15 cellular contexts compared by ENCODE assay signal in the genomic region with DNA sequence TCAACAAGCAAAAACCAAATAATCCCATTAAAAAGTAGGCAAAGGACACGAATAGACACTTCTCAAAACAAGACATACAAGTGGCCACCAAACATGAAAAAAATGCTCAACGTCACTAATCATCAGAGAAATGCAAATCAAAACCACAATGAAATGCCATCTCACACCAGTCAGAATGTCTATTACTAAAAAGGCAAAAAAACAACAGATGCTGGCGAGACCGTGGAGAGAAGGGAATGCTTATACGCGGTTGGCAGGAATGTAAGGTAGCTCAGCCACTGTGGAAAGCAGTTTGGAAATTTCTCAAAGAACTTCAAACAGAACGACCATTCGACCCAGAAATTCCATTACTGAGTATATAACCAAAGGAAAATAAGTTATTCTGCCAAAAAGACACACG.
DNase-seq lines count a peak whose midpoint lies in the region; ATAC-seq lines count a peak whose summit lies in the region.
"Had no signal": no experiment of that assay in that cellular context is flagged by ENCODE, and none has a peak within 500 bp of the region (broad histone marks: within the 10 kb centered on the region; RNA-seq: fewer than 3 reads in every experiment).

No MANE protein-coding gene starts in this region.

- no peak for DNase-seq in stimulated activated naive CD8-positive, alpha-beta T cell treated with anti-CD3 and anti-CD28 coated beads, Interleukin-15, Interleukin-2, amounts not matched to agents 100 U/mL and 50 U/mL, for 24 hours
- DNase-seq in T1000 (lab: John Stamatoyannopoulos, UW) (peak; percentile 24), fibroblast of peridontal ligament (ENCODE audit: extremely low read depth) (peak; percentile 67), NCI-H526 treated with DMSO at 0.1 percent for 48 hours (lab: John Stamatoyannopoulos, UW) (no peak)
- DNase-seq in activated CD8-positive, alpha-beta memory T cell treated with anti-CD3 and anti-CD28 coated beads, Interleukin-2, amount 50 U/mL, for 4 hours, result no peak
- DNase-seq: BE2C; DMS79 treated with DMSO at 0.1 percent for 48 hours; effector CD4-positive, alpha-beta T cell; heart left ventricle; left ventricle myocardium superior; NCI-H510A treated with DMSO at 0.1 percent for 48 hours had no signal

- peak overlapping the region; percentile 42 for H3K27ac Mint-ChIP-seq in stimulated activated naive CD8-positive, alpha-beta T cell treated with anti-CD3 and anti-CD28 coated beads, Interleukin-15, Interleukin-2, amounts not matched to agents 100 ng/mL and 50 ng/mL, for 24 hours
- H3K27ac Mint-ChIP-seq: neural progenitor cell had no signal

- H3K4me1 Mint-ChIP-seq in stimulated activated naive CD8-positive, alpha-beta T cell treated with anti-CD3 and anti-CD28 coated beads, Interleukin-15, Interleukin-2, amounts not matched to agents 100 ng/mL and 50 ng/mL, for 24 hours (ENCODE audit: low read depth), result peaks cover 89% of the 10 kb centered on the region

- no peaks in the 10 kb centered on the region for H3K27me3 Mint-ChIP-seq in stimulated activated naive CD8-positive, alpha-beta T cell treated with anti-CD3 and anti-CD28 coated beads, Interleukin-15, Interleukin-2, amounts not matched to agents 100 ng/mL and 50 ng/mL, for 24 hours

- H3K4me3 Mint-ChIP-seq in stimulated activated naive CD8-positive, alpha-beta T cell treated with anti-CD3 and anti-CD28 coated beads, Interleukin-15, Interleukin-2, amounts not matched to agents 100 ng/mL and 50 ng/mL, for 24 hours, result no peak overlapping the region
- H3K4me3 Mint-ChIP-seq: neural progenitor cell had no signal

- H3K9me3 Mint-ChIP-seq in stimulated activated naive CD8-positive, alpha-beta T cell treated with anti-CD3 and anti-CD28 coated beads, Interleukin-15, Interleukin-2, amounts not matched to agents 100 ng/mL and 50 ng/mL, for 24 hours, result no peaks in the 10 kb centered on the region
- H3K9me3 Mint-ChIP-seq: neural progenitor cell had no signal

- ATAC-seq in stimulated activated naive CD8-positive, alpha-beta T cell treated with anti-CD3 and anti-CD28 coated beads, Interleukin-15, Interleukin-2, amounts not matched to agents 100 U/mL and 50 U/mL, for 24 hours, result no peak
- ATAC-seq in GM18873 (IDR thresholded peaks at IDR 0.05; ENCODE audit: low FRiP score, unreplicated experiment) (no peak), GM19463 (IDR thresholded peaks at IDR 0.05; ENCODE audit: unreplicated experiment) (no peak)
- ATAC-seq: heart left ventricle, left ventricle myocardium superior had no signal

- peaks cover 75% of the 10 kb centered on the region for H3K36me3 Mint-ChIP-seq in stimulated activated naive CD8-positive, alpha-beta T cell treated with anti-CD3 and anti-CD28 coated beads, Interleukin-15, Interleukin-2, amounts not matched to agents 100 ng/mL and 50 ng/mL, for 24 hours (ENCODE audit: low read depth)
- H3K36me3 Mint-ChIP-seq: neural progenitor cell had no signal

Comparison
In these comparisons a context has a peak if more than half of its experiments do, and no peak if none do; other contexts are left out.
1. DNase-seq: peak in T1000 (single experiment) and fibroblast of peridontal ligament (single experiment); none in stimulated activated naive CD8-positive, alpha-beta T cell treated with anti-CD3 and anti-CD28 coated beads, Interleukin-15, Interleukin-2, amounts not matched to agents 100 U/mL and 50 U/mL, for 24 hours (single experiment), activated CD8-positive, alpha-beta memory T cell treated with anti-CD3 and anti-CD28 coated beads, Interleukin-2, amount 50 U/mL, for 4 hours (single experiment) and NCI-H526 treated with DMSO at 0.1 percent for 48 hours (single experiment).